In genomic region chr9:78676009-78676408, GRCh38 we compare ENCODE assay signal across 19 cellular contexts.
DNase-seq lines count a peak whose midpoint lies in the region; ATAC-seq and FAIRE-seq lines count a peak whose summit lies in the region.
"Had no signal": no experiment of that assay in that cellular context is flagged by ENCODE, and none has a peak within 500 bp of the region (broad histone marks: within the 10 kb centered on the region; RNA-seq: fewer than 3 reads in every experiment).

No MANE protein-coding gene starts in this region.

- ATAC-seq in GM19395 (IDR thresholded peaks at IDR 0.05; ENCODE audit: unreplicated experiment) (no peak), GM19035 (IDR thresholded peaks at IDR 0.05; ENCODE audit: unreplicated experiment) (no peak)
- ATAC-seq: A549, GM12878, K562 had no signal

- no peak for FAIRE-seq in GM19239 (lab: Jason Lieb, UNC)
- FAIRE-seq: GM12878, K562 had no signal

- DNase-seq in EL (peak; percentile 63), NCI-H226 (peak; percentile 72), glomerular visceral epithelial cell (ENCODE audit: extremely low spot score) (peak; percentile 33), renal cortical epithelial cell (ENCODE audit: low read depth) (peak; percentile 39), GM19239 (ENCODE audit: insufficient read length, low spot score) (no peak), activated T-cell treated with anti-CD3 and anti-CD28 coated beads for 4 hours (no peak)
- DNase-seq: AML-193, DMS79 treated with DMSO at 0.1 percent for 48 hours, GF-D8, NCI-H1105 treated with DMSO at 0.1 percent for 48 hours, NCI-H1694 treated with DMSO at 0.1 percent for 48 hours, NCI-H2227 treated with DMSO at 0.1 percent for 48 hours, NCI-H524, PC-9 had no signal

Comparison
In these comparisons a context has a peak if more than half of its experiments do, and no peak if none do; other contexts are left out.
1. DNase-seq: peak in EL (single experiment), NCI-H226 (single experiment), glomerular visceral epithelial cell (single experiment) and renal cortical epithelial cell (single experiment); none in GM19239 (single experiment) and activated T-cell treated with anti-CD3 and anti-CD28 coated beads for 4 hours (single experiment).